18 cellular contexts compared by ENCODE assay signal in genomic region chr2:203787954-203788353, GRCh38.
A peak's percentile ranks its signal among the peaks of the same experiment; 100 is the strongest.
DNase-seq lines count a peak whose midpoint lies in the region; ATAC-seq and TF ChIP-seq lines count a peak whose summit lies in the region.
"Had no signal": no experiment of that assay in that cellular context is flagged by ENCODE, and none has a peak within 500 bp of the region (broad histone marks: within the 10 kb centered on the region; RNA-seq: fewer than 3 reads in every experiment).

No MANE protein-coding gene starts in this region.

- DNase-seq in breast epithelium (ENCODE audit: low spot score in 2 of 2), result no peak
- DNase-seq in mammary epithelial cell, result no peak
- peak; percentile 25 for DNase-seq in dermis blood vessel endothelial cell
- no peak for DNase-seq in upper lobe of right lung
- DNase-seq in putamen (ENCODE audit: low spot score), result no peak
- DNase-seq in A673 (ENCODE audit: low spot score), result no peak
- DNase-seq: activated CD4-positive, alpha-beta T cell treated with anti-CD3 and anti-CD28 coated beads for 4 hours; activated T-cell treated with anti-CD3 and anti-CD28 coated beads for 4 hours; GDM1; NCI-H2081 treated with DMSO at 0.1 percent for 48 hours; NCI-H82; pancreas; SHP77; T1000 had no signal

- intact Hi-C loops in breast epithelium (cut with DNase I; ENCODE audit: low total_unique reads), result no loop called here
- intact Hi-C loops in mammary epithelial cell (cut with micrococcal nuclease), result no loop called here
- intact Hi-C loops in upper lobe of right lung (cut with DNase I), result no loop called here
- intact Hi-C loops in A673 (cut with micrococcal nuclease; ENCODE audit: unreplicated experiment), result no loop called here

- POLR2A ChIA-PET in A673 (lab: Charles Lee; ENCODE audit: low non-redundant PET), result no interaction called here

- H4K20me1 ChIP-seq in mammary epithelial cell (ENCODE audit: insufficient read depth, low read length), result no peaks in the 10 kb centered on the region

- H3K4me1 ChIP-seq in breast epithelium (no peaks in the 10 kb centered on the region), mammary epithelial cell (ENCODE audit: insufficient read depth, low read length) (peaks cover 5% of the 10 kb centered on the region), muscle layer of duodenum (ENCODE audit: control insufficient read depth in 1 of 2, insufficient read depth in 2 of 2, low read length in 2 of 2) (peaks cover 4 to 9% of the 10 kb centered on the region in 2 donors), upper lobe of right lung (peaks cover 31% of the 10 kb centered on the region), A673 (ENCODE audit: insufficient read depth, low read length, poor library complexity, severe bottlenecking) (peaks cover 17% of the 10 kb centered on the region)
- H3K4me1 ChIP-seq: A549, pancreas had no signal

- WGBS in mammary epithelial cell (ENCODE audit: low coverage, missing lambda C conversion rate), result 100% methylated on average over 2 of the region's 2 CpGs

- dilution Hi-C loops in mammary epithelial cell (cut with HindIII; ENCODE audit: low sequenced_read_pairs), result no loop called here

- TF ChIP-seq POLR2A in breast epithelium (IDR thresholded peaks at IDR 0.05), result no peak

- TF ChIP-seq CTCF in breast epithelium (IDR thresholded peaks at IDR 0.05) (no peak), mammary epithelial cell (conservative IDR thresholded peaks at IDR 0.05 in 1 of 2, IDR thresholded peaks at IDR 0.05 in 1 of 2; ENCODE audit: extremely low read depth in 1 of 2, insufficient read depth in 1 of 2, low read depth in 1 of 2, low read length in 2 of 2) (no peak), upper lobe of right lung (IDR thresholded peaks at IDR 0.05) (no peak), A673 (conservative IDR thresholded peaks at IDR 0.05; ENCODE audit: low read depth, low read length) (no peak)

- ATAC-seq in upper lobe of right lung (peak; percentile 32), GM21619 (IDR thresholded peaks at IDR 0.05; ENCODE audit: unreplicated experiment) (no peak)
- ATAC-seq: A549; activated naive CD4-positive, alpha-beta T cell treated with anti-CD3 and anti-CD28 coated beads, Interleukin-2, amount 50 U/mL, for 72 hours had no signal

- no peak overlapping the region for H3K4me2 ChIP-seq in mammary epithelial cell (ENCODE audit: insufficient read depth, low read depth, low read length)
- H3K4me2 ChIP-seq: A549 had no signal

- no peak overlapping the region for H3K4me3 ChIP-seq in breast epithelium
- no peak overlapping the region for H3K4me3 ChIP-seq in mammary epithelial cell (replicated peaks in 1 of 3; ENCODE audit: insufficient read depth in 1 of 3, low read depth in 2 of 3, low read length in 3 of 3)
- H3K4me3 ChIP-seq in muscle layer of duodenum (ENCODE audit: low read depth in 1 of 2, low read length in 2 of 2), result no peak overlapping the region
- no peak overlapping the region for H3K4me3 ChIP-seq in upper lobe of right lung
- no peak overlapping the region for H3K4me3 ChIP-seq in A673 (ENCODE audit: low read depth, low read length, poor library complexity, severe bottlenecking)
- H3K4me3 ChIP-seq: A549, pancreas had no signal

- H3K36me3 ChIP-seq in breast epithelium (no peaks in the 10 kb centered on the region), mammary epithelial cell (ENCODE audit: insufficient read depth, low read length) (no peaks in the 10 kb centered on the region), muscle layer of duodenum (ENCODE audit: control insufficient read depth in 1 of 2, insufficient read depth in 2 of 2, low read length in 2 of 2) (no peaks in the 10 kb centered on the region), upper lobe of right lung (no peaks in the 10 kb centered on the region), A673 (ENCODE audit: insufficient read depth, low read length, poor library complexity, severe bottlenecking) (no peaks in the 10 kb centered on the region)
- H3K36me3 ChIP-seq: pancreas had no signal

- H3K27ac ChIP-seq in breast epithelium (peak overlapping the region; percentile 10 to 14), mammary epithelial cell (ENCODE audit: insufficient read depth, low read depth, low read length) (no peak overlapping the region), muscle layer of duodenum (ENCODE audit: low read length) (peak overlapping the region; percentile 37), upper lobe of right lung (peak overlapping the region; percentile 37), A673 (ENCODE audit: low read depth, low read length, poor library complexity, severe bottlenecking) (no peak overlapping the region)
- H3K27ac ChIP-seq: A549, pancreas had no signal

- BruUV-seq in mammary epithelial cell (replicated peaks; lab: Mats Ljungman, UMichigan) (no TSS peak), A673 (replicated peaks; lab: Mats Ljungman, UMichigan) (no TSS peak)

- H3K9me3 ChIP-seq in breast epithelium, result no peaks in the 10 kb centered on the region
- no peaks in the 10 kb centered on the region for H3K9me3 ChIP-seq in mammary epithelial cell (replicated peaks; ENCODE audit: insufficient read depth, low read length)
- H3K9me3 ChIP-seq in muscle layer of duodenum (ENCODE audit: control insufficient read depth in 1 of 2, low read length in 2 of 2), result no peaks in the 10 kb centered on the region
- no peaks in the 10 kb centered on the region for H3K9me3 ChIP-seq in upper lobe of right lung
- no peaks in the 10 kb centered on the region for H3K9me3 ChIP-seq in A673 (ENCODE audit: low read depth, low read length, poor library complexity, severe bottlenecking)
- H3K9me3 ChIP-seq: A549, pancreas had no signal

- no peak overlapping the region for H3K9ac ChIP-seq in mammary epithelial cell (ENCODE audit: insufficient read depth, low read length)

- CTCF ChIA-PET in mammary epithelial cell (lab: Charles Lee; ENCODE audit: low non-redundant PET) (no interaction called here), A673 (lab: Charles Lee) (no interaction called here)

- H3K27me3 ChIP-seq in breast epithelium, result no peaks in the 10 kb centered on the region
- no peaks in the 10 kb centered on the region for H3K27me3 ChIP-seq in mammary epithelial cell (ENCODE audit: insufficient read depth, low read length)
- no peaks in the 10 kb centered on the region for H3K27me3 ChIP-seq in muscle layer of duodenum (ENCODE audit: low read depth, low read length)
- no peaks in the 10 kb centered on the region for H3K27me3 ChIP-seq in upper lobe of right lung
- no peaks in the 10 kb centered on the region for H3K27me3 ChIP-seq in A673 (replicated peaks; ENCODE audit: insufficient read depth, low read depth, low read length, poor library complexity)
- H3K27me3 ChIP-seq: pancreas had no signal

- no peak overlapping the region for H2AFZ ChIP-seq in mammary epithelial cell (ENCODE audit: low read depth, low read length)

- no peaks in the 10 kb centered on the region for H3K79me2 ChIP-seq in mammary epithelial cell (ENCODE audit: insufficient read depth, low read length)

- in situ Hi-C loops in mammary epithelial cell (cut with MboI; ENCODE audit: low sequenced_read_pairs in 2 of 2), result loop anchor here in 1 of 2 donors (10.0 kb wide), 1 partner anchor 103 kb away; no protein-coding TSS in a partner anchor

Comparison
In these comparisons a context has a peak if more than half of its experiments do, and no peak if none do; other contexts are left out.
1. H3K27ac ChIP-seq: peak in breast epithelium (2 of 2), muscle layer of duodenum (single experiment) and upper lobe of right lung (single experiment); none in mammary epithelial cell (single experiment) and A673 (single experiment).